Comparison of ENCODE assay signal across 10 cellular contexts in the genomic region with DNA sequence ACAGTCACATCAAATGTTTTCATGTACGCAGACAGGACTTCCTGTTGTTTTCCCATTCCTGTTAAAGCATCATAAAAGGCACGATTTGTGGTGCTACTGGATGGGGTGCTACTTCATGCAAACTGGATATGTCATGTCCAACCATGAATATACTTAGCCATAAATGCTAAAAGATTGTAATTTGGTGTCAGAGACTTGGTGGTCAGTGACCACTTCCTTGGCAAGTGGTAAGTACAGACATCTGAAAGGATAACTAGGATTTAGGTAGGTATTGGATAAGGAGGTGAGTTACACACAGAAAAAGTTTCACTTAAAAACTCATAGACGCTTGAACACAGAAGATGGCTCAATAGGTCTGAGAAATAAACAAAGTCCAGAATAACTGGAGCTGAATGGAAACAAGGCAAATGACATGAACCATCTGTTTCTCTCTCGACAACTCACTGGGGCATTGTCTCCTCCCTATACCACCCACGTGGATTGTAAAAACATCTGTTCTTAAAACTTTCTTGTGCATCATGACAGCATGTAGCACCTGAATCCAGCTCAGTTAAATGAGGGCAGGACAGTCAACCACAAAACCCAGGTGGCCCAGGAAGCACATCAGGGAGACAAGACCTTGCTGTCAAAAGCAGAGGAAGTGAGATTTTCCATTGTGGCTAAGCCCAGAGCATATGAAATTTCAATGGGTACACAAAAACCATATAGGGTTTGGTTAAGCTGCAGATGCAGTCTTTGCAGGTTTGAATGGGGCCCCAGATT. TPM values are rescaled to one million over a fixed set of nuclear protein-coding genes. Genes with fewer than 3 reads are reported as not detected.
DNase-seq lines count a peak whose midpoint lies in the region; ATAC-seq lines count a peak whose summit lies in the region.
"Had no signal": no experiment of that assay in that cellular context is flagged by ENCODE, and none has a peak within 500 bp of the region (broad histone marks: within the 10 kb centered on the region; RNA-seq: fewer than 3 reads in every experiment).

No MANE protein-coding gene starts in this region.

- H3K27ac Mint-ChIP-seq in activated T-helper 17 cell treated with anti-CD3 and anti-CD28 coated beads, Interleukin-2, amount 50 U/mL, for 72 hours: peak overlapping the region; percentile 64

- H3K4me3 Mint-ChIP-seq in activated T-helper 17 cell treated with anti-CD3 and anti-CD28 coated beads, Interleukin-2, amount 50 U/mL, for 72 hours: peak overlapping the region; percentile 20

- peak; percentile 88 for ATAC-seq in GM19324 (IDR thresholded peaks at IDR 0.05; ENCODE audit: low FRiP score, unreplicated experiment)
- ATAC-seq in HG03378 (IDR thresholded peaks at IDR 0.05; ENCODE audit: unreplicated experiment): peak; percentile 76
- peak; percentile 78 for ATAC-seq in activated T-helper 17 cell treated with anti-CD3 and anti-CD28 coated beads, Interleukin-2, amount 50 U/mL, for 72 hours (replicated peaks)

- DNase-seq in CD1c-positive myeloid dendritic cell (ENCODE audit: extremely low spot score): peak; percentile 8
- no peak for DNase-seq in HPDE6-E6E7 (ENCODE audit: extremely low spot score)
- no peak for DNase-seq in activated gamma-delta T cell treated with Interleukin-2 at 50 U/mL for 16 hours
- DNase-seq in NCI-H1092 (lab: John Stamatoyannopoulos, UW): no peak
- DNase-seq in NCI-H446 (lab: John Stamatoyannopoulos, UW): no peak
- DNase-seq: brain microvascular endothelial cell, RPMI8226 had no signal

- H3K4me1 Mint-ChIP-seq in activated T-helper 17 cell treated with anti-CD3 and anti-CD28 coated beads, Interleukin-2, amount 50 U/mL, for 72 hours: peaks cover 28% of the 10 kb centered on the region

- H3K9me3 Mint-ChIP-seq in activated T-helper 17 cell treated with anti-CD3 and anti-CD28 coated beads, Interleukin-2, amount 50 U/mL, for 72 hours: no peaks in the 10 kb centered on the region

- no peaks in the 10 kb centered on the region for H3K27me3 Mint-ChIP-seq in activated T-helper 17 cell treated with anti-CD3 and anti-CD28 coated beads, Interleukin-2, amount 50 U/mL, for 72 hours

- no peaks in the 10 kb centered on the region for H3K36me3 Mint-ChIP-seq in activated T-helper 17 cell treated with anti-CD3 and anti-CD28 coated beads, Interleukin-2, amount 50 U/mL, for 72 hours (ENCODE audit: low read depth)

RNA-seq across cellular contexts. Expression of a gene that starts 22.1 kb away (rescaled TPM):
- not detected for total RNA-seq in activated T-helper 17 cell treated with anti-CD3 and anti-CD28 coated beads, Interleukin-2, amount 50 U/mL, for 72 hours
